In the genomic region with DNA sequence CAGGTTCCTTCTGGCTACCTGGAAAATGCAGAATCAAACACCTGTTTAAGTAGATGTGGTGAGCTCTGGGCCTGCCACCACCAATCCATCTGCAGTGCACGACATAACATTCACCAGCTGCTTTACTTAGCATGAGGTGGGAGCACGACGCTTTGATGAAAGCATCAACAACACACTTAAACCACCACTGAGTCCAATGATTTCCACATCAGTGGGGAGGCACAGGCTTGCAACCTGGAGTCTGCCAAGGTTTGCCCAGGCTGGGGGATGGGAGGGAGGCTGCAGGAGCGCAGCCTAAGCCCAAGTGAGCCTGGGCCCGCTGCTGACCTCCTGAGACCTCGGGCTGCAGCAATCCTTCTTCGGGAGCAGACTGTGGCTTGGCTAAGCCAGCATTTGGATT, we compare ENCODE assay signal across 13 cellular contexts.
"Had no signal": no experiment of that assay in that cellular context is flagged by ENCODE, and none has a peak within 500 bp of the region (broad histone marks: within the 10 kb centered on the region; RNA-seq: fewer than 3 reads in every experiment).

No MANE protein-coding gene starts in this region.

- H3K27ac ChIP-seq: ovary, thyroid gland had no signal

- ATAC-seq: activated naive CD8-positive, alpha-beta T cell treated with anti-CD3 and anti-CD28 coated beads, Interleukin-2, amount 50 U/mL, for 24 hours; stimulated activated naive B cell treated with anti-CD40 and anti-IgM and Interleukin-4, amounts not matched to agents 10 μg/mL and 1 μg/mL and 100 μg/mL, for 72 hours had no signal

- H3K36me3 Mint-ChIP-seq: stimulated activated naive B cell treated with anti-CD40 and anti-IgM and Interleukin-4, amounts not matched to agents 10 μg/mL and 1 μg/mL and 100 μg/mL, for 72 hours had no signal

- DNase-seq: activated CD4-positive, CD25-positive, alpha-beta regulatory T cell treated with anti-CD3 and anti-CD28 coated beads, Interleukin-2, amount 50 U/mL, for 72 hours; activated naive CD4-positive, alpha-beta T cell treated with Interleukin-2 at 50 U/mL for 16 hours; activated naive CD8-positive, alpha-beta T cell treated with anti-CD3 and anti-CD28 coated beads, Interleukin-2, amount 50 U/mL, for 24 hours; activated T-cell treated with anti-CD3 and anti-CD28 coated beads for 4 hours; hippocampal formation; ovary; stimulated activated CD4-positive, alpha-beta T cell treated with anti-CD3 and anti-CD28 coated beads, Interleukin-2, amount 100 ng/mL, for 48 hours; stimulated activated naive B cell treated with anti-CD40 and anti-IgM and Interleukin-4, amounts not matched to agents 10 μg/mL and 1 μg/mL and 100 μg/mL, for 72 hours; SW 1271; thyroid gland; uterus had no signal

- H3K4me1 Mint-ChIP-seq: activated naive CD8-positive, alpha-beta T cell treated with anti-CD3 and anti-CD28 coated beads, Interleukin-2, amount 50 U/mL, for 24 hours; stimulated activated naive B cell treated with anti-CD40 and anti-IgM and Interleukin-4, amounts not matched to agents 10 μg/mL and 1 μg/mL and 100 μg/mL, for 72 hours had no signal

- H3K27ac Mint-ChIP-seq: activated naive CD8-positive, alpha-beta T cell treated with anti-CD3 and anti-CD28 coated beads, Interleukin-2, amount 50 U/mL, for 24 hours; stimulated activated naive B cell treated with anti-CD40 and anti-IgM and Interleukin-4, amounts not matched to agents 10 μg/mL and 1 μg/mL and 100 μg/mL, for 72 hours; T-helper 2 cell treated with Interferon-gamma antibody and Interleukin-4, amounts not matched to agents 5 μg/mL and 100 μg/mL, for 36 hours had no signal

- H3K4me3 Mint-ChIP-seq: activated naive CD8-positive, alpha-beta T cell treated with anti-CD3 and anti-CD28 coated beads, Interleukin-2, amount 50 U/mL, for 24 hours; nephron; stimulated activated naive B cell treated with anti-CD40 and anti-IgM and Interleukin-4, amounts not matched to agents 10 μg/mL and 1 μg/mL and 100 μg/mL, for 72 hours; T-helper 2 cell treated with Interferon-gamma antibody and Interleukin-4, amounts not matched to agents 5 μg/mL and 100 μg/mL, for 36 hours had no signal

- H3K4me1 ChIP-seq: thyroid gland had no signal

- H3K27me3 Mint-ChIP-seq: activated naive CD8-positive, alpha-beta T cell treated with anti-CD3 and anti-CD28 coated beads, Interleukin-2, amount 50 U/mL, for 24 hours; stimulated activated naive B cell treated with anti-CD40 and anti-IgM and Interleukin-4, amounts not matched to agents 10 μg/mL and 1 μg/mL and 100 μg/mL, for 72 hours had no signal

- H3K9me3 Mint-ChIP-seq: nephron had no signal

- H3K27me3 ChIP-seq: ovary, thyroid gland, uterus had no signal

- H3K9me3 ChIP-seq: ovary, thyroid gland, uterus had no signal

- H3K4me3 ChIP-seq: ovary, thyroid gland, uterus had no signal

- H3K36me3 ChIP-seq: ovary, thyroid gland, uterus had no signal
